In the genomic region with DNA sequence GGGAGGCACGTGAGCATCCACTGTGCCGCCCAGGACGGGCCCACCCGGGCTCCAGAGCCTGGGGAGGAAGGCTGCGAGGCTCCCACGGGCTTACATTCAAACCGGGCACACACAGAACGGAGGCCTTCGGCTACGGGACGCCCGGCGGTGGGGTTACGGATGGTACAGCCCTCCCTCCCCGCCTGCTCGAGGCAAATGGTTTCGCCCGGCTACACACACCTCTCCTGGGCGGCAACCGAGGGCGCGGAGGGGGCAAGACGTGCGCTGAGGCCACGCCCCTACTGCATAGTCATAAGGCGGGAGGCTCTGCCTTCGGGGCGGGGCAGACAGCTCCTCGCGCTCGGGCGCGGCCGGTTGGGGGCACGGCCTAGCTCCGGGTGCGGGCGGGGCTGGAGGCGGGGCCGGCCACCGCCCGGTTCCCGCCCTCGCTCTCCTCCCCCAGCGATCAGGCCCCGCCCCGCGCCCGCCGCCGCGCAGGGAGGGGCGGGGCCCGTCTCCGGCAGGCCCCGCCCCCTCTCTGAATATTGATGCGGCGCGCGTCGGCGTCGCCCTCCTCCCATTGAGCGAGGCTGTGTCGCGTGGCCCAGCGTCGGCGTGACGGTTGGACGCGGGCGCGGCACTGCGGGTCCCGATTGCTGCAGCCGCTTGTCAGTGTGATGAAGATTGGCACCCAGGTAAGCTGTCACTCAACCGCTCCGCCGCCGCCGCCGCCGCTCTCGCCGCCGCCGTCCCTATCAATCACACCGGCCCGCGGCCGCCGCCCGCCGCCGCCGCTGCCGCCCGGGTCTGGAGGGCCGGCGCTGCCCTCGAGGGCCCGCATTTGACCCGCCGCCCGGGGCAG, we compare ENCODE assay signal across 1 cellular context.
TF ChIP-seq lines count a peak whose summit lies in the region.

A gene with protein sequence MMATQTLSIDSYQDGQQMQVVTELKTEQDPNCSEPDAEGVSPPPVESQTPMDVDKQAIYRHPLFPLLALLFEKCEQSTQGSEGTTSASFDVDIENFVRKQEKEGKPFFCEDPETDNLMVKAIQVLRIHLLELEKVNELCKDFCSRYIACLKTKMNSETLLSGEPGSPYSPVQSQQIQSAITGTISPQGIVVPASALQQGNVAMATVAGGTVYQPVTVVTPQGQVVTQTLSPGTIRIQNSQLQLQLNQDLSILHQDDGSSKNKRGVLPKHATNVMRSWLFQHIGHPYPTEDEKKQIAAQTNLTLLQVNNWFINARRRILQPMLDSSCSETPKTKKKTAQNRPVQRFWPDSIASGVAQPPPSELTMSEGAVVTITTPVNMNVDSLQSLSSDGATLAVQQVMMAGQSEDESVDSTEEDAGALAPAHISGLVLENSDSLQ (plus strand): TSS at position 572 of the 841 bp plus-strand sequence. CDS start 29,820 bp downstream, outside the sequence.

TF ChIP-seq in HepG2, 621 proteins besides CTCF, POLR2A, EP300 and RAD21 (continued from another document and continues in another):
- TF ChIP-seq SOX13 (IDR thresholded peaks at IDR 0.05) (no peak), SOX13 (CRISPR knock-in tag; conservative IDR thresholded peaks at IDR 0.05 in 1 of 2, IDR thresholded peaks at IDR 0.05 in 1 of 2) (0 out of 4 replicates have a peak, but pooled peaks of 1 of the 2 experiments have one; percentile 18), RORA (CRISPR knock-in tag; IDR thresholded peaks at IDR 0.05) (no peak), TP53 (CRISPR knock-in tag; conservative IDR thresholded peaks at IDR 0.05) (no peak), NR2F1 (CRISPR knock-in tag; IDR thresholded peaks at IDR 0.05) (no peak), KLF6 (CRISPR knock-in tag; IDR thresholded peaks at IDR 0.05) (no peak), FOXK2 (IDR thresholded peaks at IDR 0.05) (peak; percentile 96), ZNF138 (CRISPR knock-in tag; IDR thresholded peaks at IDR 0.05; ENCODE audit: low read depth) (no peak), ZNF317 (CRISPR knock-in tag; IDR thresholded peaks at IDR 0.05) (no peak), ZNF280B (CRISPR knock-in tag; IDR thresholded peaks at IDR 0.05; ENCODE audit: borderline replicate concordance) (no peak), ZNF567 (CRISPR knock-in tag; IDR thresholded peaks at IDR 0.05; ENCODE audit: borderline replicate concordance) (0 out of 2 replicates have a peak, but pooled peaks have one; percentile 32), ATF7 (IDR thresholded peaks at IDR 0.05) (peak; percentile 57; the same call in 1 of the 2 replicates), ATF7 (CRISPR knock-in tag; IDR thresholded peaks at IDR 0.05) (no peak), HOXA3 (CRISPR knock-in tag; IDR thresholded peaks at IDR 0.05) (peak; percentile 67), ZNF484 (CRISPR knock-in tag; IDR thresholded peaks at IDR 0.05; ENCODE audit: borderline replicate concordance, low read depth) (no peak), PLRG1 (conservative IDR thresholded peaks at IDR 0.05) (no peak), MTF1 (CRISPR knock-in tag; IDR thresholded peaks at IDR 0.05) (no peak), ZKSCAN1 (IDR thresholded peaks at IDR 0.05; ENCODE audit: low read length) (no peak), JARID2 (CRISPR knock-in tag; IDR thresholded peaks at IDR 0.05; ENCODE audit: insufficient replicate concordance) (no peak), PTBP1 (IDR thresholded peaks at IDR 0.05; ENCODE audit: low read depth, low read length, poor library complexity, severe bottlenecking) (no peak), ZNF276 (CRISPR knock-in tag; IDR thresholded peaks at IDR 0.05; ENCODE audit: low read depth) (no peak), ZNF709 (CRISPR knock-in tag; IDR thresholded peaks at IDR 0.05) (0 out of 2 replicates have a peak, but pooled peaks have one; percentile 28), ZNF776 (CRISPR knock-in tag; IDR thresholded peaks at IDR 0.05) (0 out of 2 replicates have a peak, but pooled peaks have one; percentile 15), NFKB2 (CRISPR knock-in tag; IDR thresholded peaks at IDR 0.05; ENCODE audit: borderline replicate concordance) (peak; percentile 77; the same call in 1 of the 2 replicates), ZBTB37 (CRISPR knock-in tag; IDR thresholded peaks at IDR 0.05) (no peak), MZF1 (CRISPR knock-in tag; IDR thresholded peaks at IDR 0.05; ENCODE audit: borderline replicate concordance) (no peak), THAP9 (CRISPR knock-in tag; IDR thresholded peaks at IDR 0.05; ENCODE audit: borderline replicate concordance) (peak; percentile 57; the same call in 1 of the 2 replicates), FOXM1 (CRISPR knock-in tag; IDR thresholded peaks at IDR 0.05) (no peak), HIVEP1 (CRISPR knock-in tag; IDR thresholded peaks at IDR 0.05) (no peak), ZSCAN21 (CRISPR knock-in tag; IDR thresholded peaks at IDR 0.05; ENCODE audit: borderline replicate concordance) (peak; percentile 32; the same call in 1 of the 2 replicates), ZNF101 (CRISPR knock-in tag; IDR thresholded peaks at IDR 0.05; ENCODE audit: borderline replicate concordance, low read depth) (no peak), ZNF781 (CRISPR knock-in tag; IDR thresholded peaks at IDR 0.05; ENCODE audit: borderline replicate concordance, not compliant biosample characterization) (no peak), SUZ12 (IDR thresholded peaks at IDR 0.05; ENCODE audit: low read depth, low read length) (no peak), ELF4 (CRISPR knock-in tag; IDR thresholded peaks at IDR 0.05; ENCODE audit: borderline replicate concordance) (no peak)
- TF ChIP-seq, protein P1, sequence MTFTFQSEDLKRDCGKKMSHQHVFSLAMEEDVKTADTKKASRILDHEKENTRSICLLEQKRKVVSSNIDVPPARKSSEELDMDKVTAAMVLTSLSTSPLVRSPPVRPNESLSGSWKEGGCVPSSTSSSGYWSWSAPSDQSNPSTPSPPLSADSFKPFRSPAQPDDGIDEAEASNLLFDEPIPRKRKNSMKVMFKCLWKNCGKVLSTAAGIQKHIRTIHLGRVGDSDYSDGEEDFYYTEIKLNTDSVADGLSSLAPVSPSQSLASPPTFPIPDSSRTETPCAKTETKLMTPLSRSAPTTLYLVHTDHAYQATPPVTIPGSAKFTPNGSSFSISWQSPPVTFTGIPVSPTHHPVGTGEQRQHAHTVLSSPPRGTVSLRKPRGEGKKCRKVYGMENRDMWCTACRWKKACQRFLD (CRISPR knock-in tag; IDR thresholded peaks at IDR 0.05; ENCODE audit: borderline replicate concordance): no peak; the same call in 1 of the 2 replicates
- TF ChIP-seq, protein P2, sequence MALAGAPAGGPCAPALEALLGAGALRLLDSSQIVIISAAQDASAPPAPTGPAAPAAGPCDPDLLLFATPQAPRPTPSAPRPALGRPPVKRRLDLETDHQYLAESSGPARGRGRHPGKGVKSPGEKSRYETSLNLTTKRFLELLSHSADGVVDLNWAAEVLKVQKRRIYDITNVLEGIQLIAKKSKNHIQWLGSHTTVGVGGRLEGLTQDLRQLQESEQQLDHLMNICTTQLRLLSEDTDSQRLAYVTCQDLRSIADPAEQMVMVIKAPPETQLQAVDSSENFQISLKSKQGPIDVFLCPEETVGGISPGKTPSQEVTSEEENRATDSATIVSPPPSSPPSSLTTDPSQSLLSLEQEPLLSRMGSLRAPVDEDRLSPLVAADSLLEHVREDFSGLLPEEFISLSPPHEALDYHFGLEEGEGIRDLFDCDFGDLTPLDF (CRISPR knock-in tag; IDR thresholded peaks at IDR 0.05): peak; percentile 58
- TF ChIP-seq, protein P3, sequence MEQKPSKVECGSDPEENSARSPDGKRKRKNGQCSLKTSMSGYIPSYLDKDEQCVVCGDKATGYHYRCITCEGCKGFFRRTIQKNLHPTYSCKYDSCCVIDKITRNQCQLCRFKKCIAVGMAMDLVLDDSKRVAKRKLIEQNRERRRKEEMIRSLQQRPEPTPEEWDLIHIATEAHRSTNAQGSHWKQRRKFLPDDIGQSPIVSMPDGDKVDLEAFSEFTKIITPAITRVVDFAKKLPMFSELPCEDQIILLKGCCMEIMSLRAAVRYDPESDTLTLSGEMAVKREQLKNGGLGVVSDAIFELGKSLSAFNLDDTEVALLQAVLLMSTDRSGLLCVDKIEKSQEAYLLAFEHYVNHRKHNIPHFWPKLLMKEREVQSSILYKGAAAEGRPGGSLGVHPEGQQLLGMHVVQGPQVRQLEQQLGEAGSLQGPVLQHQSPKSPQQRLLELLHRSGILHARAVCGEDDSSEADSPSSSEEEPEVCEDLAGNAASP (CRISPR knock-in tag; IDR thresholded peaks at IDR 0.05; ENCODE audit: borderline replicate concordance): no peak
- TF ChIP-seq, protein P4, sequence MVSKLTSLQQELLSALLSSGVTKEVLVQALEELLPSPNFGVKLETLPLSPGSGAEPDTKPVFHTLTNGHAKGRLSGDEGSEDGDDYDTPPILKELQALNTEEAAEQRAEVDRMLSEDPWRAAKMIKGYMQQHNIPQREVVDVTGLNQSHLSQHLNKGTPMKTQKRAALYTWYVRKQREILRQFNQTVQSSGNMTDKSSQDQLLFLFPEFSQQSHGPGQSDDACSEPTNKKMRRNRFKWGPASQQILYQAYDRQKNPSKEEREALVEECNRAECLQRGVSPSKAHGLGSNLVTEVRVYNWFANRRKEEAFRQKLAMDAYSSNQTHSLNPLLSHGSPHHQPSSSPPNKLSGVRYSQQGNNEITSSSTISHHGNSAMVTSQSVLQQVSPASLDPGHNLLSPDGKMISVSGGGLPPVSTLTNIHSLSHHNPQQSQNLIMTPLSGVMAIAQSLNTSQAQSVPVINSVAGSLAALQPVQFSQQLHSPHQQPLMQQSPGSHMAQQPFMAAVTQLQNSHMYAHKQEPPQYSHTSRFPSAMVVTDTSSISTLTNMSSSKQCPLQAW (CRISPR knock-in tag; IDR thresholded peaks at IDR 0.05): peak; percentile 78; the same call in 1 of the 2 replicates
- TF ChIP-seq, protein P5, sequence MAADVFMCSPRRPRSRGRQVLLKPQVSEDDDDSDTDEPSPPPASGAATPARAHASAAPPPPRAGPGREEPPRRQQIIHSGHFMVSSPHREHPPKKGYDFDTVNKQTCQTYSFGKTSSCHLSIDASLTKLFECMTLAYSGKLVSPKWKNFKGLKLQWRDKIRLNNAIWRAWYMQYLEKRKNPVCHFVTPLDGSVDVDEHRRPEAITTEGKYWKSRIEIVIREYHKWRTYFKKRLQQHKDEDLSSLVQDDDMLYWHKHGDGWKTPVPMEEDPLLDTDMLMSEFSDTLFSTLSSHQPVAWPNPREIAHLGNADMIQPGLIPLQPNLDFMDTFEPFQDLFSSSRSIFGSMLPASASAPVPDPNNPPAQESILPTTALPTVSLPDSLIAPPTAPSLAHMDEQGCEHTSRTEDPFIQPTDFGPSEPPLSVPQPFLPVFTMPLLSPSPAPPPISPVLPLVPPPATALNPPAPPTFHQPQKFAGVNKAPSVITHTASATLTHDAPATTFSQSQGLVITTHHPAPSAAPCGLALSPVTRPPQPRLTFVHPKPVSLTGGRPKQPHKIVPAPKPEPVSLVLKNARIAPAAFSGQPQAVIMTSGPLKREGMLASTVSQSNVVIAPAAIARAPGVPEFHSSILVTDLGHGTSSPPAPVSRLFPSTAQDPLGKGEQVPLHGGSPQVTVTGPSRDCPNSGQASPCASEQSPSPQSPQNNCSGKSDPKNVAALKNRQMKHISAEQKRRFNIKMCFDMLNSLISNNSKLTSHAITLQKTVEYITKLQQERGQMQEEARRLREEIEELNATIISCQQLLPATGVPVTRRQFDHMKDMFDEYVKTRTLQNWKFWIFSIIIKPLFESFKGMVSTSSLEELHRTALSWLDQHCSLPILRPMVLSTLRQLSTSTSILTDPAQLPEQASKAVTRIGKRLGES (CRISPR knock-in tag; IDR thresholded peaks at IDR 0.05; ENCODE audit: borderline replicate concordance): no peak
